10 cellular contexts compared by ENCODE assay signal in genomic region chr4:76585270-76585669, GRCh38.
DNase-seq lines count a peak whose midpoint lies in the region; ATAC-seq and TF ChIP-seq lines count a peak whose summit lies in the region.
"Had no signal": no experiment of that assay in that cellular context is flagged by ENCODE, and none has a peak within 500 bp of the region (broad histone marks: within the 10 kb centered on the region; RNA-seq: fewer than 3 reads in every experiment).

No MANE protein-coding gene starts in this region.

- H3K27ac Mint-ChIP-seq in mesothelial cell of epicardium, result peak overlapping the region; percentile 99
- no peak overlapping the region for H3K27ac Mint-ChIP-seq in T-helper 2 cell treated with Interferon-gamma antibody and Interleukin-4, amounts not matched to agents 5 μg/mL and 100 μg/mL, for 36 hours
- no peak overlapping the region for H3K27ac Mint-ChIP-seq in activated CD4-positive, alpha-beta T cell treated with anti-CD3 and anti-CD28 coated beads, Interleukin-2, amount 10 ng/mL, durations not matched to agents 7 days and 5 days
- H3K27ac Mint-ChIP-seq: activated naive CD8-positive, alpha-beta T cell had no signal

- POLR2A ChIA-PET in activated CD4-positive, alpha-beta T cell treated with anti-CD3 and anti-CD28 coated beads, Interleukin-2, amount 10 ng/mL, durations not matched to agents 7 days and 5 days (lab: Charles Lee), result no interaction called here

- H3K4me1 Mint-ChIP-seq in mesothelial cell of epicardium, result peaks cover 87% of the 10 kb centered on the region
- no peaks in the 10 kb centered on the region for H3K4me1 Mint-ChIP-seq in T-helper 2 cell treated with Interferon-gamma antibody and Interleukin-4, amounts not matched to agents 5 μg/mL and 100 μg/mL, for 36 hours (ENCODE audit: low read depth)
- peaks cover 8% of the 10 kb centered on the region for H3K4me1 Mint-ChIP-seq in activated CD4-positive, alpha-beta T cell treated with anti-CD3 and anti-CD28 coated beads, Interleukin-2, amount 10 ng/mL, durations not matched to agents 7 days and 5 days

- no peak for TF ChIP-seq POLR2A in uterus (IDR thresholded peaks at IDR 0.05)

- no peak overlapping the region for H3K27ac ChIP-seq in cardiac muscle cell
- peak overlapping the region; percentile 60 for H3K27ac ChIP-seq in colonic mucosa
- H3K27ac ChIP-seq in uterus, result peak overlapping the region; percentile 46 to 74

- H3K36me3 ChIP-seq in cardiac muscle cell (no peaks in the 10 kb centered on the region), colonic mucosa (no peaks in the 10 kb centered on the region), uterus (no peaks in the 10 kb centered on the region)

- H3K27me3 ChIP-seq in cardiac muscle cell (no peaks in the 10 kb centered on the region), colonic mucosa (no peaks in the 10 kb centered on the region), uterus (no peaks in the 10 kb centered on the region)

- H3K36me3 Mint-ChIP-seq in mesothelial cell of epicardium, result no peaks in the 10 kb centered on the region
- H3K36me3 Mint-ChIP-seq in T-helper 2 cell treated with Interferon-gamma antibody and Interleukin-4, amounts not matched to agents 5 μg/mL and 100 μg/mL, for 36 hours (ENCODE audit: low read depth), result no peaks in the 10 kb centered on the region
- H3K36me3 Mint-ChIP-seq in activated CD4-positive, alpha-beta T cell treated with anti-CD3 and anti-CD28 coated beads, Interleukin-2, amount 10 ng/mL, durations not matched to agents 7 days and 5 days (ENCODE audit: low read depth), result no peaks in the 10 kb centered on the region
- H3K36me3 Mint-ChIP-seq: activated naive CD8-positive, alpha-beta T cell had no signal

- TF ChIP-seq CTCF in cardiac muscle cell (IDR thresholded peaks at IDR 0.05; ENCODE audit: low read depth, low read length) (peak; percentile 7), colonic mucosa (IDR thresholded peaks at IDR 0.05) (no peak), mesothelial cell of epicardium (IDR thresholded peaks at IDR 0.05; ENCODE audit: unreplicated experiment) (no peak), uterus (IDR thresholded peaks at IDR 0.05) (no peak)

- H3K4me3 ChIP-seq in cardiac muscle cell (no peak overlapping the region), colonic mucosa (peak overlapping the region; percentile 34), uterus (no peak overlapping the region)

- H3K4me3 Mint-ChIP-seq in mesothelial cell of epicardium, result peak overlapping the region; percentile 78
- H3K4me3 Mint-ChIP-seq in T-helper 2 cell treated with Interferon-gamma antibody and Interleukin-4, amounts not matched to agents 5 μg/mL and 100 μg/mL, for 36 hours, result no peak overlapping the region
- H3K4me3 Mint-ChIP-seq in activated CD4-positive, alpha-beta T cell treated with anti-CD3 and anti-CD28 coated beads, Interleukin-2, amount 10 ng/mL, durations not matched to agents 7 days and 5 days, result no peak overlapping the region

- H3K9ac ChIP-seq in colonic mucosa (ENCODE audit: low read depth in 2 of 2, low read length in 2 of 2), result peak overlapping the region in 1 of 2 donors; percentile 88

- H3K9me3 ChIP-seq in cardiac muscle cell (ENCODE audit: low read depth), result no peaks in the 10 kb centered on the region
- no peaks in the 10 kb centered on the region for H3K9me3 ChIP-seq in colonic mucosa
- H3K9me3 ChIP-seq in uterus, result no peaks in the 10 kb centered on the region

- no peaks in the 10 kb centered on the region for H3K9me3 Mint-ChIP-seq in mesothelial cell of epicardium
- no peaks in the 10 kb centered on the region for H3K9me3 Mint-ChIP-seq in T-helper 2 cell treated with Interferon-gamma antibody and Interleukin-4, amounts not matched to agents 5 μg/mL and 100 μg/mL, for 36 hours
- H3K9me3 Mint-ChIP-seq in activated CD4-positive, alpha-beta T cell treated with anti-CD3 and anti-CD28 coated beads, Interleukin-2, amount 10 ng/mL, durations not matched to agents 7 days and 5 days, result no peaks in the 10 kb centered on the region

- H3K27me3 Mint-ChIP-seq in mesothelial cell of epicardium (ENCODE audit: low read depth), result no peaks in the 10 kb centered on the region
- H3K27me3 Mint-ChIP-seq in T-helper 2 cell treated with Interferon-gamma antibody and Interleukin-4, amounts not matched to agents 5 μg/mL and 100 μg/mL, for 36 hours (ENCODE audit: low read depth), result peaks cover 58% of the 10 kb centered on the region
- H3K27me3 Mint-ChIP-seq in activated CD4-positive, alpha-beta T cell treated with anti-CD3 and anti-CD28 coated beads, Interleukin-2, amount 10 ng/mL, durations not matched to agents 7 days and 5 days, result peaks cover 53% of the 10 kb centered on the region

- no peak for ATAC-seq in Right ventricle myocardium inferior

- peaks cover 36% of the 10 kb centered on the region for H3K4me1 ChIP-seq in cardiac muscle cell (ENCODE audit: low read depth)
- peaks cover 3% of the 10 kb centered on the region for H3K4me1 ChIP-seq in colonic mucosa
- H3K4me1 ChIP-seq in uterus, result no peaks in the 10 kb centered on the region

- CTCF ChIA-PET in activated CD4-positive, alpha-beta T cell treated with anti-CD3 and anti-CD28 coated beads, Interleukin-2, amount 10 ng/mL, durations not matched to agents 7 days and 5 days (lab: Charles Lee), result no interaction called here

- intact Hi-C loops in Right ventricle myocardium inferior (cut with DNase I), result no loop called here
- intact Hi-C loops in colonic mucosa (cut with DNase I), result loop anchor here (5.0 kb wide), 1 partner anchor 42 kb away; no protein-coding TSS in a partner anchor
- intact Hi-C loops in uterus (cut with DNase I; ENCODE audit: low total_unique reads), result no loop called here

- DNase-seq in cardiac muscle cell (ENCODE audit: low read depth in 1 of 2, low spot score in 1 of 2) (peak in 1 of 2 donors; percentile 59), Right ventricle myocardium inferior (ENCODE audit: missing footprints) (no peak), colonic mucosa (no peak), mesothelial cell of epicardium (ENCODE audit: low spot score in 2 of 2, unreplicated experiment in 2 of 2) (no peak), uterus (no peak)
- no peak for DNase-seq in T-helper 2 cell treated with Interferon-gamma antibody and Interleukin-4, amounts not matched to agents 5 μg/mL and 100 μg/mL, for 36 hours (ENCODE audit: low spot score)
- DNase-seq in stimulated activated CD4-positive, alpha-beta T cell treated with anti-CD3 and anti-CD28 coated beads, Interleukin-2, amount 100 ng/mL, for 24 hours, result no peak
- no peak for DNase-seq in activated CD4-positive, alpha-beta T cell treated with anti-CD3 and anti-CD28 coated beads, Interleukin-2, amount 10 ng/mL, durations not matched to agents 7 days and 5 days
- DNase-seq: foreskin fibroblast had no signal
